In genomic region chr16:5110933-5111332, GRCh38 we compare ENCODE assay signal across 1 cellular context.
TF ChIP-seq lines count a peak whose summit lies in the region.
"Not testable (repeated sequence)": the region's sequence is repeated elsewhere in the genome, so short reads cannot be mapped to it uniquely, and the experiment has no call there.

No MANE protein-coding gene starts in this region.

TF ChIP-seq in K562, 482 proteins besides CTCF, POLR2A, EP300 and RAD21 (continued from another document):
- peak; percentile 57 for TF ChIP-seq CREM (IDR thresholded peaks at IDR 0.05; ENCODE audit: low read depth)
- 0 out of 2 replicates have a peak, but pooled peaks have one; percentile 31 for TF ChIP-seq SMAD4 (CRISPR knock-in tag; conservative IDR thresholded peaks at IDR 0.05)
- TF ChIP-seq NFE2 (IDR thresholded peaks at IDR 0.05; ENCODE audit: low read depth), result peak; percentile 84
- TF ChIP-seq MLLT1 (IDR thresholded peaks at IDR 0.05), result peak in 1 of 2 experiments; percentile 84; a peak in 1 of 4 replicates
- TF ChIP-seq, protein P1, sequence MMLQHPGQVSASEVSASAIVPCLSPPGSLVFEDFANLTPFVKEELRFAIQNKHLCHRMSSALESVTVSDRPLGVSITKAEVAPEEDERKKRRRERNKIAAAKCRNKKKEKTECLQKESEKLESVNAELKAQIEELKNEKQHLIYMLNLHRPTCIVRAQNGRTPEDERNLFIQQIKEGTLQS (IDR thresholded peaks at IDR 0.05), result peak; percentile 70
- TF ChIP-seq, protein P1 (CRISPR knock-in tag; conservative IDR thresholded peaks at IDR 0.05), result not testable (repeated sequence)
- peak; percentile 93 for TF ChIP-seq MAFK (IDR thresholded peaks at IDR 0.05; ENCODE audit: low read length)
